13 cellular contexts compared by ENCODE assay signal in genomic region chr15:28093761-28094535, GRCh38. TPM values are rescaled to one million over a fixed set of nuclear protein-coding genes. Genes with fewer than 3 reads are reported as not detected.
DNase-seq lines count a peak whose midpoint lies in the region; ATAC-seq, FAIRE-seq and TF ChIP-seq lines count a peak whose summit lies in the region.
"Had no signal": no experiment of that assay in that cellular context is flagged by ENCODE, and none has a peak within 500 bp of the region (broad histone marks: within the 10 kb centered on the region; RNA-seq: fewer than 3 reads in every experiment).

No MANE protein-coding gene starts in this region.

- no peak overlapping the region; the same call in 1 of the 2 replicates for H4K8ac ChIP-seq in H1 (ENCODE audit: extremely low read depth, insufficient read depth, low read length)

- CTCF ChIA-PET in H1 (lab: Charles Lee; ENCODE audit: partially characterized antibody): interaction anchor here (0.6 to 1.7 kb wide), 3 partner anchors 9 to 713 kb away, joined by 3 to 6 read pairs (median 3); no protein-coding TSS in a partner anchor

- H3K4me1 ChIP-seq in BLaER1 treated with 17β-estradiol and CSF1 and Interleukin-3, amounts not matched to agents 10 nM and 100 nM: peaks cover 15 to 45% (median 40%) of the 10 kb centered on the region in 10 experiments; a peak in 19 of 20 replicates
- H3K4me1 ChIP-seq in H1 (replicated peaks in 1 of 4; ENCODE audit: control insufficient read depth in 3 of 4, insufficient read depth in 4 of 4, low read length in 3 of 4): peaks cover 0 to 25% (median 9%) of the 10 kb centered on the region in 4 experiments; a peak in 5 of 7 replicates
- H3K4me1 ChIP-seq: parathyroid adenoma had no signal

- no peak for FAIRE-seq in H1 (lab: Jason Lieb, UNC)

- peak overlapping the region; percentile 38 for H3K4me3 Mint-ChIP-seq in nephron progenitor cell

- H3K27ac Mint-ChIP-seq in nephron progenitor cell: no peak overlapping the region

- H4K91ac ChIP-seq in H1 (replicated peaks; ENCODE audit: insufficient read length, low read length): no peak overlapping the region

- peaks cover 81% of the 10 kb centered on the region for H3K27me3 Mint-ChIP-seq in nephron progenitor cell (ENCODE audit: low read depth, poor library complexity)

- H3K4ac ChIP-seq in H1 (replicated peaks; ENCODE audit: insufficient read length, low read depth, low read length): no peak overlapping the region

- no peak overlapping the region for H4K5ac ChIP-seq in H1 (ENCODE audit: insufficient read length, low read depth, low read length)

- TF ChIP-seq RAD21 in H1 (IDR thresholded peaks at IDR 0.05 in 1 of 2, conservative IDR thresholded peaks at IDR 0.05 in 1 of 2; ENCODE audit: low read depth in 2 of 2, low read length in 2 of 2): no peak

- DNase-seq in H7 (peak; percentile 72), H1 (ENCODE audit: low read depth in 1 of 2, low spot score in 2 of 2) (no peak), nephron progenitor cell (no peak), HUDEP-2 (lab: John Stamatoyannopoulos, UW; ENCODE audit: unreplicated experiment in 76 of 76) (no peak), NCI-H1930 (lab: John Stamatoyannopoulos, UW) (no peak)
- no peak for DNase-seq in central memory CD4-positive, alpha-beta T cell
- DNase-seq: effector CD8-positive, alpha-beta T cell; NCI-H82; SHP77 had no signal

- H2BK120ac ChIP-seq in H1 (replicated peaks; ENCODE audit: low read depth, low read length): no peak overlapping the region

- peak overlapping the region in 8 of 11 experiments; percentile 94 to 100 (median 98); a peak in 9 of 22 replicates for H3K4me2 ChIP-seq in BLaER1 treated with 17β-estradiol and CSF1 and Interleukin-3, amounts not matched to agents 10 nM and 100 nM
- H3K4me2 ChIP-seq in H1 (ENCODE audit: insufficient read depth in 1 of 2, low read depth in 2 of 2, low read length in 2 of 2): peak overlapping the region; percentile 55 to 87

- peaks cover 0 to 49% (median 34%) of the 10 kb centered on the region in 11 experiments; a peak in 20 of 22 replicates for H4K20me1 ChIP-seq in BLaER1 treated with 17β-estradiol and CSF1 and Interleukin-3, amounts not matched to agents 10 nM and 100 nM
- peaks cover 0 to 12% of the 10 kb centered on the region in 2 experiments for H4K20me1 ChIP-seq in H1 (replicated peaks in 1 of 2; ENCODE audit: control insufficient read depth in 1 of 2, insufficient read depth in 2 of 2, low read length in 2 of 2)

- H3K23ac ChIP-seq in H1 (ENCODE audit: insufficient read length): no peak overlapping the region

- no peak for ATAC-seq in GM18505 (IDR thresholded peaks at IDR 0.05; ENCODE audit: unreplicated experiment)

- no peak overlapping the region for H2BK12ac ChIP-seq in H1 (ENCODE audit: low read depth, low read length)

- peaks cover 33% of the 10 kb centered on the region for H3K4me1 Mint-ChIP-seq in nephron progenitor cell

- no peak for TF ChIP-seq EP300 in H1 (IDR thresholded peaks at IDR 0.05; ENCODE audit: borderline replicate concordance in 1 of 2, low read depth in 2 of 2, low read length in 2 of 2)

- no peak overlapping the region; the same call in 1 of the 2 replicates for H3K18ac ChIP-seq in H1 (ENCODE audit: extremely low read depth, low read length)

- 45% methylated on average over 13 of the region's 19 CpGs; no CpG with 5 or more reads in 1 of the 2 experiments for WGBS in H1 (ENCODE audit: extremely low coverage in 1 of 2, insufficient coverage in 1 of 2, insufficient read length in 1 of 2, insufficient replicate concordance in 2 of 2, low coverage in 1 of 2, low lambda C conversion rate in 2 of 2, missing lambda C conversion rate in 1 of 2), 2 experiments

- H3K36me3 Mint-ChIP-seq in nephron progenitor cell (ENCODE audit: low read depth): peaks cover 10% of the 10 kb centered on the region

- H3K56ac ChIP-seq in H1 (replicated peaks; ENCODE audit: insufficient read length, low read depth, low read length): no peak overlapping the region

- H3K14ac ChIP-seq in H1 (ENCODE audit: insufficient read length): no peak overlapping the region

- peak overlapping the region in 3 of 10 experiments; percentile 58 to 72 (median 67); a peak in 5 of 20 replicates for H3K4me3 ChIP-seq in BLaER1 treated with 17β-estradiol and CSF1 and Interleukin-3, amounts not matched to agents 10 nM and 100 nM
- H3K4me3 ChIP-seq in H7 (ENCODE audit: insufficient read depth, low read depth, low read length) (no peak overlapping the region; the same call in 1 of the 2 replicates), H1 (ENCODE audit: extremely low read depth in 1 of 4, insufficient read depth in 2 of 4, low read depth in 3 of 4, low read length in 4 of 4) (peak overlapping the region in 2 of 4 experiments; percentile 35 to 56; a peak in 6 of 8 replicates)

- POLR2A ChIA-PET in H1 (lab: Charles Lee; ENCODE audit: partially characterized antibody): interaction anchor here (2.7 kb wide), 1 partner anchor 14 kb away, joined by 7 read pairs; no protein-coding TSS in a partner anchor

- no peak overlapping the region for H2AK5ac ChIP-seq in H1 (ENCODE audit: low read depth, low read length)

- peaks cover 62 to 77% (median 69%) of the 10 kb centered on the region in 11 experiments for H3K27me3 ChIP-seq in BLaER1 treated with 17β-estradiol and CSF1 and Interleukin-3, amounts not matched to agents 10 nM and 100 nM
- H3K27me3 ChIP-seq in H7 (ENCODE audit: control insufficient read depth, insufficient read depth, low read length) (peaks cover 58% of the 10 kb centered on the region), H1 (replicated peaks in 1 of 4; ENCODE audit: control insufficient read depth in 3 of 4, extremely low read depth in 1 of 4, insufficient read depth in 3 of 4, low read length in 3 of 4) (peaks cover 42 to 61% (median 57%) of the 10 kb centered on the region in 4 experiments)

- no peak for TF ChIP-seq CTCF in H1 (IDR thresholded peaks at IDR 0.05; ENCODE audit: control extremely low read depth in 1 of 3, insufficient read depth in 1 of 3, low read depth in 1 of 3, low read length in 3 of 3)
- no peak for TF ChIP-seq CTCF in nephron progenitor cell (IDR thresholded peaks at IDR 0.05)

- no peak overlapping the region for H2AFZ ChIP-seq in H1 (ENCODE audit: low read length)

- no peak overlapping the region for H3K9ac ChIP-seq in BLaER1 treated with 17β-estradiol and CSF1 and Interleukin-3, amounts not matched to agents 10 nM and 100 nM
- no peak overlapping the region for H3K9ac ChIP-seq in H1 (replicated peaks in 1 of 4; ENCODE audit: extremely low read depth in 1 of 4, low read depth in 3 of 4, low read length in 3 of 4)
- H3K9ac ChIP-seq: parathyroid adenoma had no signal

- no peak for TF ChIP-seq POLR2A in H1 (IDR thresholded peaks at IDR 0.05; ENCODE audit: control extremely low read depth in 1 of 2, low read depth in 2 of 2, low read length in 2 of 2)
- TF ChIP-seq POLR2A in GM18505 (IDR thresholded peaks at IDR 0.05; ENCODE audit: borderline replicate concordance, extremely low read depth, insufficient read depth, insufficient read length): no peak

- H3K23me2 ChIP-seq in H1 (ENCODE audit: low read depth, low read length): peaks cover 28% of the 10 kb centered on the region

- no peaks in the 10 kb centered on the region for H3K79me1 ChIP-seq in H1 (ENCODE audit: low read depth, low read length)

- H3K36me3 ChIP-seq in BLaER1 treated with 17β-estradiol and CSF1 and Interleukin-3, amounts not matched to agents 10 nM and 100 nM: no peaks in the 10 kb centered on the region
- no peaks in the 10 kb centered on the region for H3K36me3 ChIP-seq in H7 (replicated peaks; ENCODE audit: control insufficient read depth, insufficient read depth, low read length)
- peaks cover 0 to 3% (median 0%) of the 10 kb centered on the region in 4 experiments; a peak in 1 of 8 replicates for H3K36me3 ChIP-seq in H1 (ENCODE audit: control insufficient read depth in 2 of 4, insufficient read depth in 4 of 4, low read length in 3 of 4)

- no peak overlapping the region for H2BK15ac ChIP-seq in H1 (ENCODE audit: low read length)

- no peaks in the 10 kb centered on the region for H3K79me2 ChIP-seq in H1 (ENCODE audit: control insufficient read depth in 1 of 2, insufficient read depth in 2 of 2, low read length in 2 of 2)
- H3K79me2 ChIP-seq: parathyroid adenoma had no signal

- peaks cover 49% of the 10 kb centered on the region for H3K9me3 Mint-ChIP-seq in nephron progenitor cell

- no peak overlapping the region for H2BK5ac ChIP-seq in H1 (ENCODE audit: low read depth, low read length)

- no peak overlapping the region for H3K27ac ChIP-seq in BLaER1 treated with 17β-estradiol and CSF1 and Interleukin-3, amounts not matched to agents 10 nM and 100 nM
- H3K27ac ChIP-seq in H1 (ENCODE audit: low read depth, low read length): no peak overlapping the region
- H3K27ac ChIP-seq: C4-2B, parathyroid adenoma had no signal

- peaks cover 27 to 34% (median 33%) of the 10 kb centered on the region in 11 experiments for H3K9me3 ChIP-seq in BLaER1 treated with 17β-estradiol and CSF1 and Interleukin-3, amounts not matched to agents 10 nM and 100 nM (replicated peaks in 1 of 11)
- H3K9me3 ChIP-seq in H1 (ENCODE audit: insufficient read depth in 2 of 2, low read depth in 1 of 2, low read length in 1 of 2): 0 out of 4 replicates have a peak, but pooled peaks cover 0 to 2% of the 10 kb centered on the region in 2 experiments

- H2BK20ac ChIP-seq in H1 (ENCODE audit: low read length): no peak overlapping the region

TF ChIP-seq in H1, 55 proteins besides CTCF, POLR2A, EP300 and RAD21:
- TF ChIP-seq SUZ12 (IDR thresholded peaks at IDR 0.05; ENCODE audit: low read length) (peak; percentile 33; the same call in 1 of the 2 replicates), CHD1 (IDR thresholded peaks at IDR 0.05; ENCODE audit: low read depth, low read length) (no peak), KDM1A (IDR thresholded peaks at IDR 0.05; ENCODE audit: borderline replicate concordance, low read length) (no peak)

RNA-seq across cellular contexts. Expression of gene OCA2, which starts 5.2 kb away (rescaled TPM):
- total RNA-seq in H7 (2014; rRNA removed; shearing (Covaris generic)): 0.21 and 0.37 TPM in 2 replicates
- total RNA-seq in H1 (2021; fragmentation: NEBNext Ultra II Directional; extraction: Animal tissue kit (Norgen Biotek cat#: 25700)): 0.20 and 0.57 TPM in 2 replicates
- polyA plus RNA-seq in H1 (2011; rRNA removed): 0.20 and 0.36 TPM in 2 replicates
- 0.26 TPM for polyA plus RNA-seq in H1 (2011; cell fraction: cytosol; rRNA removed)
- 0.40 TPM for polyA plus RNA-seq in H1 (2011; cell fraction: nucleus; rRNA removed)
- 0.12 to 0.29 TPM (median 0.23 TPM) in 4 replicates for polyA plus RNA-seq in H1 (2012, experiment 1 of 2)
- 0.09 TPM for polyA plus RNA-seq in H1 (2012, experiment 2 of 2)
- polyA plus RNA-seq in H1 (2013, experiment 1 of 2): 0.30 TPM
- polyA plus RNA-seq in H1 (2013, experiment 2 of 2): 0.33 TPM
- 0.17 and 0.28 TPM in 2 replicates for polyA minus RNA-seq in H1 (2011; rRNA and poly(A)+ RNA removed)
- polyA minus RNA-seq in H1 (2011; cell fraction: cytosol; rRNA and poly(A)+ RNA removed): not detected
- polyA minus RNA-seq in H1 (2011; cell fraction: nucleus; rRNA and poly(A)+ RNA removed): 1.00 TPM
